Comparison of ENCODE assay signal across 37 cellular contexts in the genomic region with DNA sequence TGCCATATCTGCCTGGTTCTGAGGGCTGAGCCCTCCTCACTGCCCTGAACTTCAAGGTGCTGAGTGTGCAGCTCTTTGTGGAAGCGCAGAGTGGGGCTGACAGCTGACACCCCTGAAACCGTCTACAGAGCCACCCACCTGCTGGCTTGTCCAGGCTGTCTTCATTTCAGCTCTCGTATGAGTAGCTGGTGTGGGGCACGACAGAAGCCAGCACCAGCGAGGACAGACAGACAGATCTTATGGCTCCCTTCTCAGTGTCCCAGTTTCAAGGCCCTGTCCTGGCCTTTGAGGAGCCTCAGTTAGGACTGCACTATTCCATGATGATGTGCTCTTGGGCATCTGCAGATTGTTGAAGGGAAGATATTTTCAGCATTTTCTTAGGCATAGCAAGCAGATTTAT.
"Had no signal": no experiment of that assay in that cellular context is flagged by ENCODE, and none has a peak within 500 bp of the region (broad histone marks: within the 10 kb centered on the region; RNA-seq: fewer than 3 reads in every experiment).

No MANE protein-coding gene starts in this region.

- DNase-seq: activated B cell treated with CpG ODN at 0.5 μM for 24 hours; activated CD4-positive, alpha-beta memory T cell treated with anti-CD3 and anti-CD28 coated beads for 36 hours; activated CD4-positive, alpha-beta T cell treated with anti-CD3 and anti-CD28 coated beads for 4 hours; activated CD4-positive, alpha-beta T cell treated with anti-CD3 and anti-CD28 coated beads, Interleukin-2, amount 10 ng/mL, durations not matched to agents 24 days and 14 days; activated CD4-positive, alpha-beta T cell treated with anti-CD3 and anti-CD28 coated beads, Interleukin-2, amount 50 U/mL, for 1 hour; activated CD4-positive, alpha-beta T cell treated with anti-CD3 and anti-CD28 coated beads, Interleukin-2, amount 50 U/mL, for 4 hours; activated CD4-positive, CD25-positive, alpha-beta regulatory T cell treated with anti-CD3 and anti-CD28 coated beads, Interleukin-2, amount 50 U/mL, for 72 hours; activated CD8-positive, alpha-beta memory T cell treated with anti-CD3 and anti-CD28 coated beads, Interleukin-2, amount 50 U/mL, for 4 hours; activated CD8-positive, alpha-beta T cell treated with anti-CD3 and anti-CD28 coated beads for 36 hours; activated effector memory CD4-positive, alpha-beta T cell treated with anti-CD3 and anti-CD28 coated beads, Interleukin-2, amount 50 U/mL, for 16 hours; activated gamma-delta T cell treated with Interleukin-2 at 50 U/mL for 16 hours; activated naive CD4-positive, alpha-beta T cell; activated naive CD4-positive, alpha-beta T cell treated with anti-CD3 and anti-CD28 coated beads for 36 hours; activated naive CD4-positive, alpha-beta T cell treated with anti-CD3 and anti-CD28 coated beads, Interleukin-2, amount 50 U/mL, for 16 hours; activated naive CD8-positive, alpha-beta T cell treated with anti-CD3 and anti-CD28 coated beads for 36 hours; activated T-cell treated with anti-CD3 and anti-CD28 coated beads for 4 hours; activated T-cell treated with anti-CD3 and anti-CD28 coated beads, Interleukin-2, amount 50 U/mL, for 1 hour; activated T-cell treated with anti-CD3 and anti-CD28 coated beads, Interleukin-2, amount 50 U/mL, for 4 hours; activated T-cell treated with anti-CD3 and anti-CD28 coated beads, Interleukin-2, amount 50 U/mL, for 72 hours; adrenal gland; amniotic stem cell; aorta; body of pancreas; brain microvascular endothelial cell; central memory CD4-positive, alpha-beta T cell; T-helper 1 cell; T-helper 2 cell; T-helper 9 cell had no signal

- H3K4me3 ChIP-seq: adrenal gland, body of pancreas, breast epithelium had no signal

- ATAC-seq: activated CD8-positive, alpha-beta T cell treated with anti-CD3 and anti-CD28 coated beads for 36 hours; activated naive CD4-positive, alpha-beta T cell treated with anti-CD3 and anti-CD28 coated beads, Interleukin-2, amount 50 U/mL, for 72 hours; activated T-cell treated with anti-CD3 and anti-CD28 coated beads, Interleukin-2, amount 50 U/mL, for 4 hours; activated T-cell treated with anti-CD3 and anti-CD28 coated beads, Interleukin-2, amount 50 U/mL, for 72 hours; activated T-helper 17 cell treated with anti-CD3 and anti-CD28 coated beads, Interleukin-2, amount 50 U/mL, for 72 hours; body of pancreas had no signal

- FAIRE-seq: astrocyte, TTC549 had no signal

- H3K9me3 ChIP-seq: adrenal gland, body of pancreas, breast epithelium had no signal

- H3K9me3 Mint-ChIP-seq: activated B cell treated with CpG ODN at 0.5 μM for 24 hours; activated CD4-positive, alpha-beta memory T cell treated with anti-CD3 and anti-CD28 coated beads for 36 hours; activated CD4-positive, alpha-beta T cell treated with anti-CD3 and anti-CD28 coated beads, Interleukin-2, amount 10 ng/mL, durations not matched to agents 24 days and 14 days; activated CD8-positive, alpha-beta T cell treated with anti-CD3 and anti-CD28 coated beads for 36 hours; activated naive CD4-positive, alpha-beta T cell treated with anti-CD3 and anti-CD28 coated beads for 36 hours; activated naive CD4-positive, alpha-beta T cell treated with anti-CD3 and anti-CD28 coated beads, Interleukin-2, amount 50 U/mL, for 72 hours; activated naive CD8-positive, alpha-beta T cell treated with anti-CD3 and anti-CD28 coated beads for 36 hours; activated T-cell treated with anti-CD3 and anti-CD28 coated beads, Interleukin-2, amount 50 U/mL, for 4 hours; activated T-cell treated with anti-CD3 and anti-CD28 coated beads, Interleukin-2, amount 50 U/mL, for 72 hours; activated T-helper 1 cell treated with anti-CD3 and anti-CD28 coated beads, Interleukin-12 subunit alpha, Interleukin-12 subunit beta, Interleukin-2, Interleukin-4 antibody, amounts not matched to agents 30 ng/mL and 10 ng/mL and 1 ng/mL, durations not matched to agents 14 hours and 24 hours and 36 hours; activated T-helper 17 cell treated with anti-CD3 and anti-CD28 coated beads, Interleukin-2, amount 50 U/mL, for 72 hours; T-helper 1 cell treated with Interleukin-12 subunit alpha and Interleukin-12 subunit beta and Interleukin-4 antibody, amounts not matched to agents 30 μg/mL and 1 μg/mL, for 36 hours; T-helper 2 cell treated with Interferon-gamma antibody and Interleukin-4, amounts not matched to agents 5 μg/mL and 100 μg/mL, for 36 hours had no signal

- H3K4me1 Mint-ChIP-seq: activated B cell treated with CpG ODN at 0.5 μM for 24 hours; activated CD4-positive, alpha-beta T cell treated with anti-CD3 and anti-CD28 coated beads, Interleukin-2, amount 10 ng/mL, durations not matched to agents 24 days and 14 days; activated naive CD8-positive, alpha-beta T cell treated with anti-CD3 and anti-CD28 coated beads for 36 hours; activated T-helper 17 cell treated with anti-CD3 and anti-CD28 coated beads, Interleukin-2, amount 50 U/mL, for 72 hours had no signal

- H3K27me3 Mint-ChIP-seq: activated B cell treated with CpG ODN at 0.5 μM for 24 hours; activated CD4-positive, alpha-beta memory T cell treated with anti-CD3 and anti-CD28 coated beads for 36 hours; activated CD4-positive, alpha-beta T cell treated with anti-CD3 and anti-CD28 coated beads, Interleukin-2, amount 10 ng/mL, durations not matched to agents 24 days and 14 days; activated naive CD8-positive, alpha-beta T cell treated with anti-CD3 and anti-CD28 coated beads for 36 hours had no signal

- H3K27me3 ChIP-seq: adrenal gland, body of pancreas, brain microvascular endothelial cell, breast epithelium had no signal

- H3K4me3 Mint-ChIP-seq: activated B cell treated with CpG ODN at 0.5 μM for 24 hours; activated CD4-positive, alpha-beta memory T cell treated with anti-CD3 and anti-CD28 coated beads for 36 hours; activated CD4-positive, alpha-beta T cell treated with anti-CD3 and anti-CD28 coated beads, Interleukin-2, amount 10 ng/mL, durations not matched to agents 24 days and 14 days; activated CD8-positive, alpha-beta T cell treated with anti-CD3 and anti-CD28 coated beads for 36 hours; activated naive CD4-positive, alpha-beta T cell treated with anti-CD3 and anti-CD28 coated beads for 36 hours; activated naive CD8-positive, alpha-beta T cell treated with anti-CD3 and anti-CD28 coated beads for 36 hours; activated T-cell treated with anti-CD3 and anti-CD28 coated beads, Interleukin-2, amount 50 U/mL, for 4 hours; activated T-cell treated with anti-CD3 and anti-CD28 coated beads, Interleukin-2, amount 50 U/mL, for 72 hours; activated T-helper 1 cell treated with anti-CD3 and anti-CD28 coated beads, Interleukin-12 subunit alpha, Interleukin-12 subunit beta, Interleukin-2, Interleukin-4 antibody, amounts not matched to agents 30 ng/mL and 10 ng/mL and 1 ng/mL, durations not matched to agents 14 hours and 24 hours and 36 hours; activated T-helper 17 cell treated with anti-CD3 and anti-CD28 coated beads, Interleukin-2, amount 50 U/mL, for 72 hours; T-helper 1 cell treated with Interleukin-12 subunit alpha and Interleukin-12 subunit beta and Interleukin-4 antibody, amounts not matched to agents 30 μg/mL and 1 μg/mL, for 36 hours; T-helper 2 cell treated with Interferon-gamma antibody and Interleukin-4, amounts not matched to agents 5 μg/mL and 100 μg/mL, for 36 hours had no signal

- H3K36me3 ChIP-seq: adrenal gland, brain microvascular endothelial cell, breast epithelium had no signal

- H3K4me1 ChIP-seq: adrenal gland, body of pancreas, breast epithelium had no signal

- H3K27ac ChIP-seq: adrenal gland, body of pancreas, brain microvascular endothelial cell, breast epithelium, VCaP had no signal

- H3K36me3 Mint-ChIP-seq: activated CD4-positive, alpha-beta memory T cell treated with anti-CD3 and anti-CD28 coated beads for 36 hours; activated naive CD4-positive, alpha-beta T cell treated with anti-CD3 and anti-CD28 coated beads, Interleukin-2, amount 50 U/mL, for 72 hours; activated naive CD8-positive, alpha-beta T cell treated with anti-CD3 and anti-CD28 coated beads for 36 hours had no signal

- H3K27ac Mint-ChIP-seq: activated B cell treated with CpG ODN at 0.5 μM for 24 hours; activated CD4-positive, alpha-beta memory T cell treated with anti-CD3 and anti-CD28 coated beads for 36 hours; activated CD4-positive, alpha-beta T cell treated with anti-CD3 and anti-CD28 coated beads, Interleukin-2, amount 10 ng/mL, durations not matched to agents 24 days and 14 days; activated CD8-positive, alpha-beta T cell treated with anti-CD3 and anti-CD28 coated beads for 36 hours; activated naive CD4-positive, alpha-beta T cell treated with anti-CD3 and anti-CD28 coated beads for 36 hours; activated naive CD4-positive, alpha-beta T cell treated with anti-CD3 and anti-CD28 coated beads, Interleukin-2, amount 50 U/mL, for 72 hours; activated naive CD8-positive, alpha-beta T cell treated with anti-CD3 and anti-CD28 coated beads for 36 hours; activated T-cell treated with anti-CD3 and anti-CD28 coated beads, Interleukin-2, amount 50 U/mL, for 72 hours; activated T-helper 1 cell treated with anti-CD3 and anti-CD28 coated beads, Interleukin-12 subunit alpha, Interleukin-12 subunit beta, Interleukin-2, Interleukin-4 antibody, amounts not matched to agents 30 ng/mL and 10 ng/mL and 1 ng/mL, durations not matched to agents 14 hours and 24 hours and 36 hours; activated T-helper 17 cell treated with anti-CD3 and anti-CD28 coated beads, Interleukin-2, amount 50 U/mL, for 72 hours; T-helper 1 cell treated with Interleukin-12 subunit alpha and Interleukin-12 subunit beta and Interleukin-4 antibody, amounts not matched to agents 30 μg/mL and 1 μg/mL, for 36 hours; T-helper 2 cell treated with Interferon-gamma antibody and Interleukin-4, amounts not matched to agents 5 μg/mL and 100 μg/mL, for 36 hours had no signal
